ENCODE assay signal across 8 cellular contexts in genomic region chr15:28984421-28985375, GRCh38.
DNase-seq lines count a peak whose midpoint lies in the region; ATAC-seq and FAIRE-seq lines count a peak whose summit lies in the region.

No MANE protein-coding gene starts in this region.

- peaks cover 6 to 8% (median 8%) of the 10 kb centered on the region in 3 donors for H3K27me3 Mint-ChIP-seq in immature natural killer cell (ENCODE audit: low read depth in 3 of 3)

- peaks cover 52 to 54% of the 10 kb centered on the region in 2 donors for H3K4me1 Mint-ChIP-seq in immature natural killer cell

- peaks cover 0 to 5% (median 0%) of the 10 kb centered on the region in 3 donors for H3K36me3 Mint-ChIP-seq in immature natural killer cell

- no peaks in the 10 kb centered on the region for H3K9me3 Mint-ChIP-seq in immature natural killer cell

- H3K27ac Mint-ChIP-seq in immature natural killer cell, result peak overlapping the region; percentile 34 to 99 (median 98)

- peak; percentile 34 for DNase-seq in NCI-H82 (lab: John Stamatoyannopoulos, UW)
- DNase-seq in NCI-H82 treated with DMSO at 0.1 percent for 48 hours (lab: John Stamatoyannopoulos, UW; ENCODE audit: unreplicated experiment), result no peak
- DNase-seq in activated CD8-positive, alpha-beta memory T cell treated with anti-CD3 and anti-CD28 coated beads, Interleukin-2, amount 50 U/mL, for 4 hours, result peak; percentile 50
- peak; percentile 44 to 58 (median 46) for DNase-seq in immature natural killer cell
- DNase-seq in stromal cell of bone marrow (ENCODE audit: low read depth), result peak; percentile 11
- DNase-seq in HuH-7.5 (ENCODE audit: low spot score), result no peak
- no peak for DNase-seq in RCC 7860 (ENCODE audit: low spot score)

- FAIRE-seq in RCC 7860 (lab: Jason Lieb, UNC), result no peak

- H3K4me3 Mint-ChIP-seq in immature natural killer cell, result peak overlapping the region; percentile 81 to 91 (median 85)

- no peak for ATAC-seq in HG03457 (IDR thresholded peaks at IDR 0.05; ENCODE audit: unreplicated experiment)

Comparison
In these comparisons a context has a peak if more than half of its experiments do, and no peak if none do; other contexts are left out.
1. DNase-seq: peak in NCI-H82 (single experiment), activated CD8-positive, alpha-beta memory T cell treated with anti-CD3 and anti-CD28 coated beads, Interleukin-2, amount 50 U/mL, for 4 hours (single experiment), immature natural killer cell (3 of 3) and stromal cell of bone marrow (single experiment); none in NCI-H82 treated with DMSO at 0.1 percent for 48 hours (single experiment), HuH-7.5 (single experiment) and RCC 7860 (single experiment).